In the genomic region with DNA sequence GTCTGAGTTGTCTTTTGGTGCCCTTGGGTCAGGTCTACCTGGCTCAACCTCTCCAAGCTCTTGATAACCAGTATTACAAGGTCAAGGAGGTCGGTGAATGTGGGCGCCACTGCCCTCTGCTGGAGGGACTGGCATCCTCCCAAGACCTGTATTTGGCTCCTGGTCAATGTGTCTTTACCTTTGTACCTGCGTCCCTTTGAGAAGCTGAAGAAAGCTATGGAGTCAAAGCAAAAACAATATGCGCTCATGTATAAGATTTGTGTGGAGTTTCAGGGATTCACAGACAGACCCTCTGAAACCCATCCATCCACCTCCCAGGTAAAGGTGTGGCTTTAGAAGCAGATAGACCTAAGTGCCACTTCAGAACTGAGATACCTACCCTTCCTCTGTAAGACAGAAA, we compare ENCODE assay signal across 8 cellular contexts.
DNase-seq lines count a peak whose midpoint lies in the region; ATAC-seq lines count a peak whose summit lies in the region.

No MANE protein-coding gene starts in this region.

- no peaks in the 10 kb centered on the region; the same call in 1 of the 2 replicates for H3K36me3 ChIP-seq in SJCRH30

- H3K4me1 ChIP-seq in SJCRH30, result no peaks in the 10 kb centered on the region

- H3K4me3 ChIP-seq in SJCRH30, result no peak overlapping the region

- H3K27me3 ChIP-seq in SJCRH30, result peaks cover 17% of the 10 kb centered on the region

- ATAC-seq in left ventricle myocardium superior, result peak; percentile 45
- no peak for ATAC-seq in HG03108 (IDR thresholded peaks at IDR 0.05; ENCODE audit: unreplicated experiment)
- no peak for ATAC-seq in GM21825 (IDR thresholded peaks at IDR 0.05; ENCODE audit: unreplicated experiment)

- H3K27ac ChIP-seq in SJCRH30, result no peak overlapping the region

- no peaks in the 10 kb centered on the region for H3K9me3 ChIP-seq in SJCRH30 (replicated peaks)

- intact Hi-C loops in left ventricle myocardium superior (cut with micrococcal nuclease), result no loop called here

- DNase-seq in AML-193 (lab: John Stamatoyannopoulos, UW) (peak; percentile 33 to 34), H4 (ENCODE audit: low spot score) (peak; percentile 43), SJCRH30 (peak; percentile 44 to 61), activated gamma-delta T cell treated with Interleukin-2 at 50 U/mL for 16 hours (peak; percentile 77), left ventricle myocardium superior (peak; percentile 54)
- DNase-seq in stimulated activated CD4-positive, alpha-beta T cell treated with anti-CD3 and anti-CD28 coated beads, Interleukin-1b, Interleukin-23, amount 100 ng/mL, for 4 hours (ENCODE audit: low read depth in 2 of 2), result peak; percentile 74 to 77
